10 cellular contexts compared by ENCODE assay signal in genomic region chr10:76311752-76312699, GRCh38.
DNase-seq lines count a peak whose midpoint lies in the region; ATAC-seq, FAIRE-seq and TF ChIP-seq lines count a peak whose summit lies in the region.
"Had no signal": no experiment of that assay in that cellular context is flagged by ENCODE, and none has a peak within 500 bp of the region (broad histone marks: within the 10 kb centered on the region; RNA-seq: fewer than 3 reads in every experiment).

No MANE protein-coding gene starts in this region.

- H3K27ac ChIP-seq in CD4-positive, alpha-beta T cell (ENCODE audit: low read depth, low read length) = no peak overlapping the region
- no peak overlapping the region for H3K27ac ChIP-seq in HepG2 (ENCODE audit: extremely low read length, insufficient read depth, low read length)
- H3K27ac ChIP-seq: Peyer's patch, thyroid gland had no signal

- H3K9me3 Mint-ChIP-seq in CD4-positive, alpha-beta T cell = no peaks in the 10 kb centered on the region
- peaks cover 11% of the 10 kb centered on the region for H3K9me3 Mint-ChIP-seq in WTC11

- peaks cover 6% of the 10 kb centered on the region for H3K27me3 Mint-ChIP-seq in CD4-positive, alpha-beta T cell
- H3K27me3 Mint-ChIP-seq in WTC11 (ENCODE audit: low read depth) = no peaks in the 10 kb centered on the region

- TF ChIP-seq RAD21 in HepG2 (CRISPR knock-in tag; IDR thresholded peaks at IDR 0.05) = peak; percentile 70

- intact Hi-C loops in CD4-positive, alpha-beta T cell (cut with DNase I, micrococcal nuclease) = no loop called here
- intact Hi-C loops in HepG2 (cut with micrococcal nuclease; ENCODE audit: unreplicated experiment) = loop anchor here (10.0 kb wide), 1 partner anchor 233 kb away; no protein-coding TSS in a partner anchor

- no peak for ATAC-seq in CD4-positive, alpha-beta T cell (ENCODE audit: poor library complexity)
- ATAC-seq in GM18868 (IDR thresholded peaks at IDR 0.05; ENCODE audit: unreplicated experiment) (peak; percentile 77), WTC11 (peak; percentile 99), HepG2 (peak; percentile 100)

- H3K9me3 ChIP-seq in CD4-positive, alpha-beta T cell (ENCODE audit: control insufficient read depth, low read length) = peaks cover 3% of the 10 kb centered on the region
- no peaks in the 10 kb centered on the region for H3K9me3 ChIP-seq in HepG2 (ENCODE audit: low read length)
- H3K9me3 ChIP-seq: Peyer's patch, thyroid gland had no signal

- H3K36me3 ChIP-seq in HepG2 (replicated peaks in 1 of 2; ENCODE audit: control insufficient read depth in 1 of 2, insufficient read depth in 2 of 2, low read length in 2 of 2) = no peaks in the 10 kb centered on the region
- H3K36me3 ChIP-seq: Peyer's patch, thyroid gland had no signal

- no peaks in the 10 kb centered on the region for H3K4me1 Mint-ChIP-seq in CD4-positive, alpha-beta T cell (ENCODE audit: low read depth)
- H3K4me1 Mint-ChIP-seq in WTC11 = peaks cover 19% of the 10 kb centered on the region

- TF ChIP-seq POLR2A in HepG2 (IDR thresholded peaks at IDR 0.05; ENCODE audit: insufficient read depth in 1 of 2, low read depth in 2 of 2, low read length in 2 of 2) = no peak

- peak; percentile 80 for FAIRE-seq in HepG2 (lab: Jason Lieb, UNC)

- no peak for DNase-seq in CD4-positive, alpha-beta T cell
- DNase-seq in HuH-7 (ENCODE audit: low spot score) (peak; percentile 68), WTC11 (ENCODE audit: low spot score) (peak; percentile 63), HepG2 (ENCODE audit: low spot score) (peak; percentile 52), amygdala (lab: John Stamatoyannopoulos, UW) (no peak), medulla oblongata (ENCODE audit: extremely low spot score) (no peak)
- DNase-seq in activated CD4-positive, alpha-beta T cell treated with anti-CD3 and anti-CD28 coated beads, Interleukin-2, amount 50 U/mL, for 1 hour = no peak

- H3K27me3 ChIP-seq in CD4-positive, alpha-beta T cell (ENCODE audit: control insufficient read depth, insufficient read depth, low read length) = no peaks in the 10 kb centered on the region
- no peaks in the 10 kb centered on the region for H3K27me3 ChIP-seq in HepG2 (ENCODE audit: control insufficient read depth in 1 of 2, insufficient read depth in 2 of 2, low read length in 2 of 2)
- H3K27me3 ChIP-seq: Peyer's patch, thyroid gland had no signal

- no peak overlapping the region for H2AFZ ChIP-seq in HepG2 (ENCODE audit: low read length)

- no peaks in the 10 kb centered on the region for H3K36me3 Mint-ChIP-seq in CD4-positive, alpha-beta T cell (ENCODE audit: low read depth)
- no peaks in the 10 kb centered on the region for H3K36me3 Mint-ChIP-seq in WTC11

- H3K4me3 Mint-ChIP-seq in CD4-positive, alpha-beta T cell = no peak overlapping the region
- H3K4me3 Mint-ChIP-seq in WTC11 = no peak overlapping the region

- 84% methylated on average over 5 of the region's 5 CpGs for WGBS in HepG2 (ENCODE audit: low lambda C conversion rate)

- BruUV-seq in HepG2 (replicated peaks; lab: Mats Ljungman, UMichigan) = no TSS peak

- H3K4me2 ChIP-seq in HepG2 (ENCODE audit: low read depth, low read length) = no peak overlapping the region

- no peaks in the 10 kb centered on the region for H3K79me2 ChIP-seq in HepG2 (ENCODE audit: insufficient read depth, low read length)

- H3K4me3 ChIP-seq in HepG2 (replicated peaks in 1 of 3; ENCODE audit: insufficient read depth in 1 of 3, low read depth in 2 of 3, low read length in 3 of 3) = no peak overlapping the region
- H3K4me3 ChIP-seq: Peyer's patch, thyroid gland had no signal

- CTCF ChIA-PET in CD4-positive, alpha-beta T cell (lab: Charles Lee) = no interaction called here
- CTCF ChIA-PET in WTC11 (lab: Charles Lee) = interaction anchor here (0.6 to 2.0 kb wide), 2 partner anchors 9 to 277 kb away, joined by 3 to 5 read pairs; no protein-coding TSS in a partner anchor
- CTCF ChIA-PET in HepG2 (lab: Yijun Ruan, JAX; ENCODE audit: low intra/inter-chr PET ratio, low total read pairs) = no interaction called here

- no peaks in the 10 kb centered on the region for H4K20me1 ChIP-seq in HepG2 (ENCODE audit: insufficient read depth, low read length)

- H3K9ac ChIP-seq in HepG2 (ENCODE audit: insufficient read depth, low read depth, low read length) = no peak overlapping the region

- in situ Hi-C loops in HepG2 (cut with HindIII; ENCODE audit: extremely low pct_ligation_motif_present, low pct_unique_long_range_greater_than_20kb) = loop anchor here (25.0 kb wide), 1 partner anchor 1025 kb away; no protein-coding TSS in a partner anchor

- no peaks in the 10 kb centered on the region for H3K4me1 ChIP-seq in HepG2 (ENCODE audit: insufficient read depth, low read length)
- H3K4me1 ChIP-seq: Peyer's patch had no signal

- H3K27ac Mint-ChIP-seq in CD4-positive, alpha-beta T cell = no peak overlapping the region
- no peak overlapping the region for H3K27ac Mint-ChIP-seq in WTC11

- TF ChIP-seq EP300 in HepG2 (IDR thresholded peaks at IDR 0.05; ENCODE audit: low read depth in 2 of 2, low read length in 2 of 2) (no peak), HepG2 (CRISPR knock-in tag; IDR thresholded peaks at IDR 0.05; ENCODE audit: borderline replicate concordance) (no peak)

- peak; percentile 11 for TF ChIP-seq CTCF in CD4-positive, alpha-beta T cell (IDR thresholded peaks at IDR 0.05)
- TF ChIP-seq CTCF in WTC11 (IDR thresholded peaks at IDR 0.05) = peak; percentile 60
- TF ChIP-seq CTCF in HepG2 (CRISPR knock-in tag; IDR thresholded peaks at IDR 0.05) = peak; percentile 73

- POLR2A ChIA-PET in CD4-positive, alpha-beta T cell (lab: Charles Lee) = no interaction called here
- POLR2A ChIA-PET in WTC11 (lab: Charles Lee) = no interaction called here
- POLR2A ChIA-PET in HepG2 (lab: Yijun Ruan, JAX) = no interaction called here

TF ChIP-seq in WTC11, 78 proteins besides CTCF, POLR2A, EP300 and RAD21:
- TF ChIP-seq ZNF121 (CRISPR knock-in tag; IDR thresholded peaks at IDR 0.05) (peak; percentile 94), ZNF671 (CRISPR knock-in tag; IDR thresholded peaks at IDR 0.05) (no peak)

TF ChIP-seq in HepG2, 621 proteins besides CTCF, POLR2A, EP300 and RAD21:
- TF ChIP-seq SMC3 (IDR thresholded peaks at IDR 0.05; ENCODE audit: low read length) = peak; percentile 79
- TF ChIP-seq FOSL2 (CRISPR knock-in tag; IDR thresholded peaks at IDR 0.05) = 0 out of 2 replicates have a peak, but pooled peaks have one; percentile 16
- TF ChIP-seq THRA (CRISPR knock-in tag; IDR thresholded peaks at IDR 0.05; ENCODE audit: borderline replicate concordance) = peak; percentile 42; the same call in 1 of the 2 replicates
- TF ChIP-seq KLF16 (CRISPR knock-in tag; IDR thresholded peaks at IDR 0.05) = no peak
- no peak for TF ChIP-seq ETV5 (CRISPR knock-in tag; IDR thresholded peaks at IDR 0.05; ENCODE audit: borderline replicate concordance)
- peak; percentile 87 for TF ChIP-seq STAG1 (CRISPR knock-in tag; IDR thresholded peaks at IDR 0.05)
- peak; percentile 92 for TF ChIP-seq ZNF121 (CRISPR knock-in tag; IDR thresholded peaks at IDR 0.05)
- no peak for TF ChIP-seq FOXA1 (IDR thresholded peaks at IDR 0.05)
- TF ChIP-seq FOXA1 (CRISPR knock-in tag; IDR thresholded peaks at IDR 0.05) = 0 out of 2 replicates have a peak, but pooled peaks have one; percentile 19
- peak; percentile 26; the same call in 1 of the 2 replicates for TF ChIP-seq RXRB (CRISPR knock-in tag; IDR thresholded peaks at IDR 0.05; ENCODE audit: borderline replicate concordance)
- peak; percentile 78 for TF ChIP-seq TEAD3 (CRISPR knock-in tag; optimal IDR thresholded peaks at IDR 0.05; ENCODE audit: borderline replicate concordance)
- no peak for TF ChIP-seq FOXP1 (IDR thresholded peaks at IDR 0.05)
- TF ChIP-seq FOXP1 (CRISPR knock-in tag; IDR thresholded peaks at IDR 0.05) = no peak

Comparison
In these comparisons a context has a peak if more than half of its experiments do, and no peak if none do; other contexts are left out.
1. DNase-seq: peak in HuH-7 (single experiment), WTC11 (single experiment) and HepG2 (single experiment); none in CD4-positive, alpha-beta T cell (0 of 10), activated CD4-positive, alpha-beta T cell treated with anti-CD3 and anti-CD28 coated beads, Interleukin-2, amount 50 U/mL, for 1 hour (single experiment), amygdala (0 of 56) and medulla oblongata (single experiment).
2. CTCF ChIP-seq: peak in every context shown above with its lines; median percentile 73 in HepG2; 60 in WTC11; 11 in CD4-positive, alpha-beta T cell.